17 cellular contexts compared by ENCODE assay signal in genomic region chr4:7377223-7377865, GRCh38. TPM values are rescaled to one million over a fixed set of nuclear protein-coding genes. Genes with fewer than 3 reads are reported as not detected.
"Had no signal": no experiment of that assay in that cellular context is flagged by ENCODE, and none has a peak within 500 bp of the region (broad histone marks: within the 10 kb centered on the region; RNA-seq: fewer than 3 reads in every experiment).

No MANE protein-coding gene starts in this region.

- ATAC-seq: activated T-helper 17 cell treated with anti-CD3 and anti-CD28 coated beads, Interleukin-2, amount 50 U/mL, for 72 hours; effector memory CD8-positive, alpha-beta T cell; left colon; sciatic nerve; stimulated activated naive B cell treated with anti-CD40 and anti-IgM and Interleukin-4, amounts not matched to agents 10 μg/mL and 1 μg/mL and 100 μg/mL, for 72 hours had no signal

- DNase-seq: activated B cell treated with CpG ODN at 0.5 μM for 24 hours; activated CD4-positive, alpha-beta T cell treated with anti-CD3 and anti-CD28 coated beads, Interleukin-2, amount 10 ng/mL, durations not matched to agents 24 days and 14 days; activated naive CD4-positive, alpha-beta T cell treated with anti-CD3 and anti-CD28 coated beads for 36 hours; effector memory CD8-positive, alpha-beta T cell; left colon; spleen; stimulated activated CD4-positive, alpha-beta T cell treated with anti-CD3 and anti-CD28 coated beads, Interleukin-2, amount 100 ng/mL, for 24 hours; stimulated activated naive B cell treated with anti-CD40 and anti-IgM and Interleukin-4, amounts not matched to agents 10 μg/mL and 1 μg/mL and 100 μg/mL, for 72 hours; transverse colon had no signal

- H3K4me3 Mint-ChIP-seq: activated B cell treated with CpG ODN at 0.5 μM for 24 hours; activated CD4-positive, alpha-beta T cell treated with anti-CD3 and anti-CD28 coated beads, Interleukin-2, amount 10 ng/mL, durations not matched to agents 24 days and 14 days; activated naive CD4-positive, alpha-beta T cell treated with anti-CD3 and anti-CD28 coated beads for 36 hours; activated T-helper 17 cell treated with anti-CD3 and anti-CD28 coated beads, Interleukin-2, amount 50 U/mL, for 72 hours; central memory CD8-positive, alpha-beta T cell; dendritic cell treated with granulocyte-macrophage colony-stimulating factor and Interleukin-4, amounts not matched to agents 40 ng/mL and 50 ng/mL, for 4 days; effector memory CD8-positive, alpha-beta T cell; memory B cell; nephron; stimulated activated naive B cell treated with anti-CD40 and anti-IgM and Interleukin-4, amounts not matched to agents 10 μg/mL and 1 μg/mL and 100 μg/mL, for 72 hours had no signal

- H3K9me3 Mint-ChIP-seq: activated CD4-positive, alpha-beta T cell treated with anti-CD3 and anti-CD28 coated beads, Interleukin-2, amount 10 ng/mL, durations not matched to agents 24 days and 14 days; activated T-helper 17 cell treated with anti-CD3 and anti-CD28 coated beads, Interleukin-2, amount 50 U/mL, for 72 hours; central memory CD8-positive, alpha-beta T cell; effector memory CD8-positive, alpha-beta T cell; memory B cell; nephron had no signal

- H3K36me3 Mint-ChIP-seq: memory B cell; stimulated activated naive B cell treated with anti-CD40 and anti-IgM and Interleukin-4, amounts not matched to agents 10 μg/mL and 1 μg/mL and 100 μg/mL, for 72 hours had no signal

- H3K27ac Mint-ChIP-seq: activated B cell treated with CpG ODN at 0.5 μM for 24 hours; activated CD4-positive, alpha-beta T cell treated with anti-CD3 and anti-CD28 coated beads, Interleukin-2, amount 10 ng/mL, durations not matched to agents 24 days and 14 days; activated naive CD4-positive, alpha-beta T cell treated with anti-CD3 and anti-CD28 coated beads for 36 hours; activated T-helper 17 cell treated with anti-CD3 and anti-CD28 coated beads, Interleukin-2, amount 50 U/mL, for 72 hours; dendritic cell treated with granulocyte-macrophage colony-stimulating factor and Interleukin-4, amounts not matched to agents 40 ng/mL and 50 ng/mL, for 4 days; effector memory CD8-positive, alpha-beta T cell; memory B cell; nephron; stimulated activated naive B cell treated with anti-CD40 and anti-IgM and Interleukin-4, amounts not matched to agents 10 μg/mL and 1 μg/mL and 100 μg/mL, for 72 hours had no signal

- H3K4me1 Mint-ChIP-seq: activated B cell treated with CpG ODN at 0.5 μM for 24 hours; activated CD4-positive, alpha-beta T cell treated with anti-CD3 and anti-CD28 coated beads, Interleukin-2, amount 10 ng/mL, durations not matched to agents 24 days and 14 days; activated T-helper 17 cell treated with anti-CD3 and anti-CD28 coated beads, Interleukin-2, amount 50 U/mL, for 72 hours; central memory CD8-positive, alpha-beta T cell; memory B cell; stimulated activated naive B cell treated with anti-CD40 and anti-IgM and Interleukin-4, amounts not matched to agents 10 μg/mL and 1 μg/mL and 100 μg/mL, for 72 hours had no signal

RNA-seq across cellular contexts. Expression of gene PSAPL1, which starts 57.4 kb away (rescaled TPM):
- total RNA-seq: activated B cell treated with CpG ODN at 0.5 μM for 24 hours; activated CD4-positive, alpha-beta T cell treated with anti-CD3 and anti-CD28 coated beads, Interleukin-2, amount 10 ng/mL, durations not matched to agents 24 days and 14 days; activated naive CD4-positive, alpha-beta T cell treated with anti-CD3 and anti-CD28 coated beads for 36 hours; activated T-helper 17 cell treated with anti-CD3 and anti-CD28 coated beads, Interleukin-2, amount 50 U/mL, for 72 hours; left colon; spleen; subcutaneous adipose tissue; T-helper 1 cell treated with Interleukin-12 subunit alpha and Interleukin-12 subunit beta and Interleukin-4 antibody, amounts not matched to agents 30 ng/mL and 1 ng/mL, for 36 hours; transverse colon had no signal
